In genomic region chr16:89918453-89919347, GRCh38 we compare ENCODE assay signal across 1 cellular context.
A peak's percentile ranks its signal among the peaks of the same experiment; 100 is the strongest.
TF ChIP-seq lines count a peak whose summit lies in the region.

TSS of gene MC1R (plus strand) at chr16:89918862. CDS start at chr16:89919259, 397 bp downstream.

TF ChIP-seq in HepG2, 621 proteins besides CTCF, POLR2A, EP300 and RAD21 (continued from another document and continues in another):
- TF ChIP-seq THAP8 (CRISPR knock-in tag; IDR thresholded peaks at IDR 0.05; ENCODE audit: borderline replicate concordance) (no peak), ZKSCAN8 (CRISPR knock-in tag; IDR thresholded peaks at IDR 0.05; ENCODE audit: borderline replicate concordance) (peak; percentile 82), MLXIP (CRISPR knock-in tag; IDR thresholded peaks at IDR 0.05; ENCODE audit: borderline replicate concordance) (peak; percentile 97), THAP7 (CRISPR knock-in tag; IDR thresholded peaks at IDR 0.05) (0 out of 2 replicates have a peak, but pooled peaks have one; percentile 21), ZNF710 (CRISPR knock-in tag; IDR thresholded peaks at IDR 0.05; ENCODE audit: borderline replicate concordance) (peak; percentile 85; the same call in 1 of the 2 replicates), ZMYM3 (CRISPR knock-in tag; IDR thresholded peaks at IDR 0.05) (0 out of 2 replicates have a peak, but pooled peaks have one; percentile 44), SNAPC5 (CRISPR knock-in tag; IDR thresholded peaks at IDR 0.05; ENCODE audit: borderline replicate concordance) (no peak), ZNF607 (CRISPR knock-in tag; IDR thresholded peaks at IDR 0.05; ENCODE audit: borderline replicate concordance) (peak; percentile 56), MEIS2 (CRISPR knock-in tag; IDR thresholded peaks at IDR 0.05) (peak; percentile 72; the same call in 1 of the 2 replicates), TOE1 (CRISPR knock-in tag; IDR thresholded peaks at IDR 0.05) (no peak), EHMT2 (IDR thresholded peaks at IDR 0.05; ENCODE audit: borderline replicate concordance, low read depth, low read length) (no peak), ZNF749 (CRISPR knock-in tag; IDR thresholded peaks at IDR 0.05; ENCODE audit: borderline replicate concordance) (peak; percentile 75; the same call in 1 of the 2 replicates), ZFP36L1 (CRISPR knock-in tag; IDR thresholded peaks at IDR 0.05) (0 out of 2 replicates have a peak, but pooled peaks have one; percentile 66), ZBTB26 (CRISPR knock-in tag; IDR thresholded peaks at IDR 0.05; ENCODE audit: borderline replicate concordance) (peak; percentile 52), CENPBD1 (CRISPR knock-in tag; IDR thresholded peaks at IDR 0.05; ENCODE audit: borderline replicate concordance, low read depth) (no peak), FOXC1 (CRISPR knock-in tag; IDR thresholded peaks at IDR 0.05; ENCODE audit: borderline replicate concordance) (0 out of 2 replicates have a peak, but pooled peaks have one; percentile 77), MLLT10 (CRISPR knock-in tag; IDR thresholded peaks at IDR 0.05) (no peak), SRY (CRISPR knock-in tag; IDR thresholded peaks at IDR 0.05) (peak; percentile 48; the same call in 1 of the 2 replicates), MLX (CRISPR knock-in tag; IDR thresholded peaks at IDR 0.05) (peak; percentile 99), FLYWCH1 (CRISPR knock-in tag; IDR thresholded peaks at IDR 0.05) (no peak; the same call in 1 of the 2 replicates), SMARCC2 (IDR thresholded peaks at IDR 0.05) (no peak), ZNF350 (CRISPR knock-in tag; IDR thresholded peaks at IDR 0.05; ENCODE audit: borderline replicate concordance, low read depth) (0 out of 2 replicates have a peak, but pooled peaks have one; percentile 7), KLF16 (CRISPR knock-in tag; IDR thresholded peaks at IDR 0.05) (peak in 1 of 2 experiments; percentile 95; a peak in 2 of 4 replicates), POGZ (CRISPR knock-in tag; IDR thresholded peaks at IDR 0.05) (peak; percentile 64; the same call in 1 of the 2 replicates), ZNF143 (CRISPR knock-in tag; IDR thresholded peaks at IDR 0.05) (0 out of 2 replicates have a peak, but pooled peaks have one; percentile 28), PRPF4 (IDR thresholded peaks at IDR 0.05; ENCODE audit: low read depth, low read length, poor library complexity, severe bottlenecking) (no peak), ZNF597 (CRISPR knock-in tag; IDR thresholded peaks at IDR 0.05) (no peak), ZNF354B (CRISPR knock-in tag; IDR thresholded peaks at IDR 0.05) (no peak), ATF6 (CRISPR knock-in tag; conservative IDR thresholded peaks at IDR 0.05) (no peak), ZNF441 (CRISPR knock-in tag; IDR thresholded peaks at IDR 0.05; ENCODE audit: borderline replicate concordance) (0 out of 2 replicates have a peak, but pooled peaks have one; percentile 47), TFDP1 (CRISPR knock-in tag; IDR thresholded peaks at IDR 0.05; ENCODE audit: borderline replicate concordance) (peak; percentile 89), SOX6 (IDR thresholded peaks at IDR 0.05) (no peak), SOX6 (CRISPR knock-in tag; IDR thresholded peaks at IDR 0.05) (peak; percentile 78; the same call in 1 of the 2 replicates), HOXA7 (CRISPR knock-in tag; IDR thresholded peaks at IDR 0.05) (no peak; the same call in 1 of the 2 replicates), CERS6 (CRISPR knock-in tag; IDR thresholded peaks at IDR 0.05) (no peak), NFYB (CRISPR knock-in tag; IDR thresholded peaks at IDR 0.05) (0 out of 2 replicates have a peak, but pooled peaks have one; percentile 23), SNAI1 (CRISPR knock-in tag; IDR thresholded peaks at IDR 0.05; ENCODE audit: borderline replicate concordance) (0 out of 2 replicates have a peak, but pooled peaks have one; percentile 25), ZBTB46 (CRISPR knock-in tag; IDR thresholded peaks at IDR 0.05; ENCODE audit: borderline replicate concordance) (0 out of 2 replicates have a peak, but pooled peaks have one; percentile 26), TFE3 (CRISPR knock-in tag; IDR thresholded peaks at IDR 0.05) (peak; percentile 93)
